1 cellular context compared by ENCODE assay signal in the genomic region with DNA sequence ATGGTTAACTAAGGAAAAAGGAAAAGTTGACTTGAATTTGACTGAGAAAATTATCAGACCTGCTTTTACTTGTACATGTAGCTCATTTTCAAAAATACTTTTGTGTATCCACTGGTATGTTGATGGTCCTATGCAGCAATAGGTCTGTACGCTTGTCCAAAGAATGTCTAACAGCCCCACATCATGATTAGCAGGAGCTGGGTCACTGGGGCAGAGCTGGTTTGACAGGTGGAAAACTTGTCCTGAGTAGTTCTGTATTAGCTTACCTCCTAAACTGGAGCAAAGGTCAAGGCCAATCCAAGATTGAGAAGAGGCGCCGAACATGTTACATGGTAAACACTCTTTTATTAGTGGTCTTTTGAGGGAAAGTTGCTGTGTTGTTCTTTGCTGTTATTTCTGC.
A peak's percentile ranks its signal among the peaks of the same experiment; 100 is the strongest.
TF ChIP-seq lines count a peak whose summit lies in the region.

No MANE protein-coding gene starts in this region.

TF ChIP-seq in HepG2, 621 proteins besides CTCF, POLR2A, EP300 and RAD21:
- TF ChIP-seq HNF4A (CRISPR knock-in tag; IDR thresholded peaks at IDR 0.05) (peak; percentile 39; the same call in 1 of the 2 replicates), RXRB (CRISPR knock-in tag; IDR thresholded peaks at IDR 0.05; ENCODE audit: borderline replicate concordance) (peak; percentile 48; the same call in 1 of the 2 replicates), ZNF263 (CRISPR knock-in tag; IDR thresholded peaks at IDR 0.05) (no peak), NR2F6 (IDR thresholded peaks at IDR 0.05) (0 out of 2 replicates have a peak, but pooled peaks have one; percentile 20), NR2F6 (CRISPR knock-in tag; IDR thresholded peaks at IDR 0.05) (no peak)
TF ChIP-seq in HepG2: peak in this region for 3.
